ENCODE assay signal across 27 cellular contexts in genomic region chr5:177421046-177421798, GRCh38. TPM values are rescaled to one million over a fixed set of nuclear protein-coding genes. Genes with fewer than 3 reads are reported as not detected.
"Had no signal": no experiment of that assay in that cellular context is flagged by ENCODE, and none has a peak within 500 bp of the region (broad histone marks: within the 10 kb centered on the region; RNA-seq: fewer than 3 reads in every experiment).

No MANE protein-coding gene starts in this region.

- DNase-seq: activated B cell treated with CpG ODN at 0.5 μM for 24 hours; activated CD4-positive, alpha-beta T cell treated with anti-CD3 and anti-CD28 coated beads for 4 hours; activated CD8-positive, alpha-beta memory T cell treated with anti-CD3 and anti-CD28 coated beads, Interleukin-2, amount 10 ng/mL, durations not matched to agents 7 days and 5 days; activated CD8-positive, alpha-beta T cell treated with anti-CD3 and anti-CD28 coated beads for 36 hours; activated effector memory CD4-positive, alpha-beta T cell treated with anti-CD3 and anti-CD28 coated beads, Interleukin-2, amount 50 U/mL, for 16 hours; activated naive CD4-positive, alpha-beta T cell treated with anti-CD3 and anti-CD28 coated beads, Interleukin-2, amount 50 U/mL, for 16 hours; activated T-cell treated with anti-CD3 and anti-CD28 coated beads for 4 hours; aorta; erythroblast; gastrocnemius medialis; head of caudate nucleus; islet precursor cell; left colon; mucosa of descending colon; naive thymus-derived CD4-positive, alpha-beta T cell; ovary; spleen; stimulated activated CD4-positive, alpha-beta T cell treated with anti-CD3 and anti-CD28 coated beads, Interleukin-4, amount 100 ng/mL, for 1 hour; stimulated activated naive CD4-positive, alpha-beta T cell; SW 1271; T-helper 17 cell; upper lobe of left lung had no signal

- H3K9me3 ChIP-seq: gastrocnemius medialis, mucosa of descending colon, ovary, prostate gland, spleen, thoracic aorta, upper lobe of left lung had no signal

- H3K27ac ChIP-seq: gastrocnemius medialis, ovary, prostate gland, spleen, thoracic aorta, upper lobe of left lung had no signal

- H3K36me3 ChIP-seq: gastrocnemius medialis, ovary, prostate gland, spleen, thoracic aorta, upper lobe of left lung had no signal

- H3K27me3 ChIP-seq: gastrocnemius medialis, ovary, spleen, upper lobe of left lung had no signal

- H3K4me1 ChIP-seq: prostate gland had no signal

- ATAC-seq: activated CD8-positive, alpha-beta memory T cell treated with anti-CD3 and anti-CD28 coated beads, Interleukin-2, amount 10 ng/mL, durations not matched to agents 7 days and 5 days; activated CD8-positive, alpha-beta T cell treated with anti-CD3 and anti-CD28 coated beads for 36 hours; gastrocnemius medialis; naive thymus-derived CD4-positive, alpha-beta T cell; T-helper 17 cell had no signal

- H3K4me3 ChIP-seq: gastrocnemius medialis, mucosa of descending colon, ovary, prostate gland, spleen, thoracic aorta, upper lobe of left lung had no signal

RNA-seq across cellular contexts. Expression of gene F12, which starts 11.9 kb away (rescaled TPM):
- total RNA-seq: cardiac septum, thoracic aorta had no signal
- polyA plus RNA-seq: ovary had no signal

RNA-seq across cellular contexts. Expression of gene PFN3, which starts 20.8 kb away (rescaled TPM):
- total RNA-seq: activated B cell treated with CpG ODN at 0.5 μM for 24 hours; activated CD8-positive, alpha-beta memory T cell treated with anti-CD3 and anti-CD28 coated beads, Interleukin-2, amount 10 ng/mL, durations not matched to agents 7 days and 5 days; activated CD8-positive, alpha-beta T cell treated with anti-CD3 and anti-CD28 coated beads for 36 hours; aorta; cardiac septum; chondrocyte; gastrocnemius medialis; left colon; lower leg skin; mucosa of descending colon; naive thymus-derived CD4-positive, alpha-beta T cell; ovary; prostate gland; spleen; T-helper 17 cell; thoracic aorta; upper lobe of left lung had no signal
- polyA plus RNA-seq: aorta; naive thymus-derived CD4-positive, alpha-beta T cell; ovary; spleen had no signal

RNA-seq across cellular contexts. Expression of gene SLC34A1, which starts 37.0 kb away (rescaled TPM):
- total RNA-seq: activated B cell treated with CpG ODN at 0.5 μM for 24 hours, aorta, cardiac septum, chondrocyte, gastrocnemius medialis, left colon, mucosa of descending colon, ovary, prostate gland, thoracic aorta, upper lobe of left lung had no signal
- polyA plus RNA-seq: aorta; naive thymus-derived CD4-positive, alpha-beta T cell; ovary had no signal
